In genomic region chr7:35647171-35647574, GRCh38 we compare ENCODE assay signal across 8 cellular contexts. TPM values are rescaled to one million over a fixed set of nuclear protein-coding genes. Genes with fewer than 3 reads are reported as not detected.
DNase-seq lines count a peak whose midpoint lies in the region; ATAC-seq and TF ChIP-seq lines count a peak whose summit lies in the region.

No MANE protein-coding gene starts in this region.

- H3K36me3 Mint-ChIP-seq in activated naive CD8-positive, alpha-beta T cell: peaks cover 13% of the 10 kb centered on the region
- H3K36me3 Mint-ChIP-seq in activated naive CD8-positive, alpha-beta T cell treated with anti-CD3 and anti-CD28 coated beads for 36 hours: peaks cover 24% of the 10 kb centered on the region
- peaks cover 29% of the 10 kb centered on the region for H3K36me3 Mint-ChIP-seq in activated T-helper 17 cell treated with anti-CD3 and anti-CD28 coated beads, Interleukin-2, amount 50 U/mL, for 72 hours (ENCODE audit: low read depth)

- intact Hi-C loops in upper lobe of right lung (cut with DNase I): no loop called here

- no peak for TF ChIP-seq CTCF in upper lobe of right lung (IDR thresholded peaks at IDR 0.05)
- no peak for TF ChIP-seq CTCF in WERI-Rb-1 (IDR thresholded peaks at IDR 0.05; ENCODE audit: low read depth, low read length)

- H3K27me3 Mint-ChIP-seq in activated naive CD8-positive, alpha-beta T cell: no peaks in the 10 kb centered on the region
- no peaks in the 10 kb centered on the region for H3K27me3 Mint-ChIP-seq in activated naive CD8-positive, alpha-beta T cell treated with anti-CD3 and anti-CD28 coated beads for 36 hours
- H3K27me3 Mint-ChIP-seq in activated T-helper 17 cell treated with anti-CD3 and anti-CD28 coated beads, Interleukin-2, amount 50 U/mL, for 72 hours: no peaks in the 10 kb centered on the region

- H3K4me1 ChIP-seq in upper lobe of right lung: peaks cover 26% of the 10 kb centered on the region

- H3K9me3 Mint-ChIP-seq in activated naive CD8-positive, alpha-beta T cell (ENCODE audit: low read depth): no peaks in the 10 kb centered on the region
- peaks cover 5% of the 10 kb centered on the region for H3K9me3 Mint-ChIP-seq in activated naive CD8-positive, alpha-beta T cell treated with anti-CD3 and anti-CD28 coated beads for 36 hours
- peaks cover 1% of the 10 kb centered on the region for H3K9me3 Mint-ChIP-seq in activated T-helper 17 cell treated with anti-CD3 and anti-CD28 coated beads, Interleukin-2, amount 50 U/mL, for 72 hours

- H3K36me3 ChIP-seq in upper lobe of right lung: no peaks in the 10 kb centered on the region
- H3K36me3 ChIP-seq in WERI-Rb-1: no peaks in the 10 kb centered on the region; the same call in 1 of the 2 replicates

- H3K4me3 ChIP-seq in upper lobe of right lung (no peak overlapping the region), WERI-Rb-1 (ENCODE audit: low read depth, low read length) (no peak overlapping the region)

- H3K27me3 ChIP-seq in layer of hippocampus (ENCODE audit: control insufficient read depth, insufficient read depth, low read length): no peaks in the 10 kb centered on the region
- no peaks in the 10 kb centered on the region for H3K27me3 ChIP-seq in upper lobe of right lung
- no peaks in the 10 kb centered on the region for H3K27me3 ChIP-seq in WERI-Rb-1 (ENCODE audit: insufficient read depth, low read depth, severe bottlenecking)

- H3K4me3 Mint-ChIP-seq in activated naive CD8-positive, alpha-beta T cell: peak overlapping the region; percentile 6
- H3K4me3 Mint-ChIP-seq in activated naive CD8-positive, alpha-beta T cell treated with anti-CD3 and anti-CD28 coated beads for 36 hours: no peak overlapping the region
- peak overlapping the region; percentile 53 for H3K4me3 Mint-ChIP-seq in activated T-helper 17 cell treated with anti-CD3 and anti-CD28 coated beads, Interleukin-2, amount 50 U/mL, for 72 hours

- H3K27ac ChIP-seq in layer of hippocampus (ENCODE audit: low read depth, low read length) (peak overlapping the region; percentile 32), upper lobe of right lung (peak overlapping the region; percentile 25), WERI-Rb-1 (no peak overlapping the region)

- no peaks in the 10 kb centered on the region for H3K9me3 ChIP-seq in upper lobe of right lung
- H3K9me3 ChIP-seq in WERI-Rb-1 (ENCODE audit: severe bottlenecking): no peaks in the 10 kb centered on the region

- peak; percentile 52 for ATAC-seq in activated T-helper 17 cell treated with anti-CD3 and anti-CD28 coated beads, Interleukin-2, amount 50 U/mL, for 72 hours (replicated peaks)
- peak; percentile 76 for ATAC-seq in upper lobe of right lung

- DNase-seq in activated naive CD8-positive, alpha-beta T cell treated with anti-CD3 and anti-CD28 coated beads for 36 hours: no peak
- DNase-seq in upper lobe of right lung (no peak), WERI-Rb-1 (no peak), cortex of kidney (lab: John Stamatoyannopoulos, UW) (no peak)
- DNase-seq in central memory CD4-positive, alpha-beta T cell: no peak

- peak overlapping the region; percentile 54 for H3K27ac Mint-ChIP-seq in activated naive CD8-positive, alpha-beta T cell
- no peak overlapping the region for H3K27ac Mint-ChIP-seq in activated naive CD8-positive, alpha-beta T cell treated with anti-CD3 and anti-CD28 coated beads for 36 hours
- peak overlapping the region; percentile 20 for H3K27ac Mint-ChIP-seq in activated T-helper 17 cell treated with anti-CD3 and anti-CD28 coated beads, Interleukin-2, amount 50 U/mL, for 72 hours

- H3K4me1 Mint-ChIP-seq in activated naive CD8-positive, alpha-beta T cell (ENCODE audit: low read depth): peaks cover 73% of the 10 kb centered on the region
- H3K4me1 Mint-ChIP-seq in activated naive CD8-positive, alpha-beta T cell treated with anti-CD3 and anti-CD28 coated beads for 36 hours: peaks cover 44% of the 10 kb centered on the region
- peaks cover 47% of the 10 kb centered on the region for H3K4me1 Mint-ChIP-seq in activated T-helper 17 cell treated with anti-CD3 and anti-CD28 coated beads, Interleukin-2, amount 50 U/mL, for 72 hours

RNA-seq across cellular contexts. Expression of gene HERPUD2, which starts 47.8 kb away (rescaled TPM):
- 10 to 100 TPM; 19.1 to 21.3 TPM for total RNA-seq in activated naive CD8-positive, alpha-beta T cell treated with anti-CD3 and anti-CD28 coated beads for 36 hours
- total RNA-seq in activated T-helper 17 cell treated with anti-CD3 and anti-CD28 coated beads, Interleukin-2, amount 50 U/mL, for 72 hours: 10 to 100 TPM; 25.3 to 27.4 TPM
- total RNA-seq in upper lobe of right lung: 32.6 TPM
